Comparison of ENCODE assay signal across 8 cellular contexts in genomic region chr18:34773961-34774754, GRCh38.
DNase-seq lines count a peak whose midpoint lies in the region; ATAC-seq and TF ChIP-seq lines count a peak whose summit lies in the region.

No MANE protein-coding gene starts in this region.

- CTCF ChIA-PET in activated naive CD4-positive, alpha-beta T cell treated with anti-CD3 and anti-CD28 coated beads, Interleukin-2, amount 10 ng/mL, durations not matched to agents 7 days and 5 days (lab: Charles Lee), result no interaction called here
- CTCF ChIA-PET in activated naive CD4-positive, alpha-beta T cell treated with anti-CD3 and anti-CD28 coated beads for 36 hours (lab: Charles Lee), result no interaction called here

- H3K9me3 Mint-ChIP-seq in osteocyte (ENCODE audit: unreplicated experiment), result no peaks in the 10 kb centered on the region
- no peaks in the 10 kb centered on the region for H3K9me3 Mint-ChIP-seq in activated naive CD4-positive, alpha-beta T cell treated with anti-CD3 and anti-CD28 coated beads, Interleukin-2, amount 10 ng/mL, durations not matched to agents 7 days and 5 days
- no peaks in the 10 kb centered on the region for H3K9me3 Mint-ChIP-seq in activated naive CD4-positive, alpha-beta T cell treated with anti-CD3 and anti-CD28 coated beads for 36 hours

- H4K20me1 ChIP-seq in fibroblast of lung (ENCODE audit: control insufficient read depth, extremely low read depth, insufficient read depth, low read length), result no peaks in the 10 kb centered on the region

- DNase-seq in DMS153 treated with DMSO at 0.1 percent for 48 hours (lab: John Stamatoyannopoulos, UW; ENCODE audit: unreplicated experiment) (peak; percentile 12), NCI-H69 (lab: John Stamatoyannopoulos, UW) (peak; percentile 76), fibroblast of lung (ENCODE audit: low read depth in 2 of 2) (peak; percentile 35 to 76), osteocyte (ENCODE audit: extremely low spot score, unreplicated experiment) (no peak)
- no peak for DNase-seq in activated naive CD4-positive, alpha-beta T cell treated with anti-CD3 and anti-CD28 coated beads, Interleukin-2, amount 10 ng/mL, durations not matched to agents 7 days and 5 days
- no peak for DNase-seq in stimulated activated CD8-positive, alpha-beta memory T cell treated with anti-CD3 and anti-CD28 coated beads, Interleukin-4, amount 100 ng/mL, for 48 hours
- no peak for DNase-seq in activated naive CD4-positive, alpha-beta T cell treated with anti-CD3 and anti-CD28 coated beads for 36 hours

- H3K27ac ChIP-seq in fibroblast of lung (ENCODE audit: insufficient read depth, low read length), result no peak overlapping the region

- H3K36me3 Mint-ChIP-seq in osteocyte (ENCODE audit: unreplicated experiment), result no peaks in the 10 kb centered on the region
- H3K36me3 Mint-ChIP-seq in activated naive CD4-positive, alpha-beta T cell treated with anti-CD3 and anti-CD28 coated beads, Interleukin-2, amount 10 ng/mL, durations not matched to agents 7 days and 5 days, result no peaks in the 10 kb centered on the region
- no peaks in the 10 kb centered on the region for H3K36me3 Mint-ChIP-seq in activated naive CD4-positive, alpha-beta T cell treated with anti-CD3 and anti-CD28 coated beads for 36 hours (ENCODE audit: low read depth)

- no peak overlapping the region for H3K9ac ChIP-seq in fibroblast of lung (ENCODE audit: insufficient read depth, low read length)

- H3K4me3 ChIP-seq in fibroblast of lung (replicated peaks in 1 of 4; ENCODE audit: control extremely low read depth in 1 of 4, insufficient read depth in 1 of 4, low read depth in 3 of 4, low read length in 4 of 4), result no peak overlapping the region

- peak overlapping the region; percentile 9 for H3K4me2 ChIP-seq in fibroblast of lung (ENCODE audit: extremely low read depth, insufficient read depth, low read length)

- H3K79me2 ChIP-seq in fibroblast of lung (ENCODE audit: control insufficient read depth, insufficient read depth, low read length), result no peaks in the 10 kb centered on the region

- H3K4me1 Mint-ChIP-seq in osteocyte (ENCODE audit: unreplicated experiment), result peaks cover 33% of the 10 kb centered on the region
- no peaks in the 10 kb centered on the region for H3K4me1 Mint-ChIP-seq in activated naive CD4-positive, alpha-beta T cell treated with anti-CD3 and anti-CD28 coated beads, Interleukin-2, amount 10 ng/mL, durations not matched to agents 7 days and 5 days
- peaks cover 4% of the 10 kb centered on the region for H3K4me1 Mint-ChIP-seq in activated naive CD4-positive, alpha-beta T cell treated with anti-CD3 and anti-CD28 coated beads for 36 hours (ENCODE audit: low read depth)

- TF ChIP-seq CTCF in fibroblast of lung (conservative IDR thresholded peaks at IDR 0.05 in 1 of 2, IDR thresholded peaks at IDR 0.05 in 1 of 2; ENCODE audit: low read depth in 1 of 2, low read length in 2 of 2), result no peak
- no peak for TF ChIP-seq CTCF in osteocyte (IDR thresholded peaks at IDR 0.05)

- H3K27ac Mint-ChIP-seq in osteocyte (ENCODE audit: unreplicated experiment), result peak overlapping the region; percentile 86
- no peak overlapping the region for H3K27ac Mint-ChIP-seq in activated naive CD4-positive, alpha-beta T cell treated with anti-CD3 and anti-CD28 coated beads, Interleukin-2, amount 10 ng/mL, durations not matched to agents 7 days and 5 days
- H3K27ac Mint-ChIP-seq in activated naive CD4-positive, alpha-beta T cell treated with anti-CD3 and anti-CD28 coated beads for 36 hours, result no peak overlapping the region

- intact Hi-C loops in activated naive CD4-positive, alpha-beta T cell treated with anti-CD3 and anti-CD28 coated beads for 36 hours (cut with micrococcal nuclease), result no loop called here

- H3K27me3 ChIP-seq in fibroblast of lung (ENCODE audit: control insufficient read depth, insufficient read depth, low read length), result no peaks in the 10 kb centered on the region

- H3K4me1 ChIP-seq in fibroblast of lung (ENCODE audit: control insufficient read depth, extremely low read depth, insufficient read depth, low read length), result peaks cover 16% of the 10 kb centered on the region

- H3K27me3 Mint-ChIP-seq in osteocyte (ENCODE audit: unreplicated experiment), result no peaks in the 10 kb centered on the region
- H3K27me3 Mint-ChIP-seq in activated naive CD4-positive, alpha-beta T cell treated with anti-CD3 and anti-CD28 coated beads, Interleukin-2, amount 10 ng/mL, durations not matched to agents 7 days and 5 days, result peaks cover 5% of the 10 kb centered on the region
- peaks cover 10% of the 10 kb centered on the region for H3K27me3 Mint-ChIP-seq in activated naive CD4-positive, alpha-beta T cell treated with anti-CD3 and anti-CD28 coated beads for 36 hours (ENCODE audit: low read depth)

- peak overlapping the region; percentile 39 for H3K4me3 Mint-ChIP-seq in osteocyte (ENCODE audit: unreplicated experiment)
- no peak overlapping the region for H3K4me3 Mint-ChIP-seq in activated naive CD4-positive, alpha-beta T cell treated with anti-CD3 and anti-CD28 coated beads, Interleukin-2, amount 10 ng/mL, durations not matched to agents 7 days and 5 days
- no peak overlapping the region for H3K4me3 Mint-ChIP-seq in activated naive CD4-positive, alpha-beta T cell treated with anti-CD3 and anti-CD28 coated beads for 36 hours

- no peak overlapping the region for H2AFZ ChIP-seq in fibroblast of lung (ENCODE audit: low read length)

- ATAC-seq in GM19328 (IDR thresholded peaks at IDR 0.05; ENCODE audit: unreplicated experiment), result no peak

- no peaks in the 10 kb centered on the region for H3K9me3 ChIP-seq in fibroblast of lung (ENCODE audit: control insufficient read depth, insufficient read depth, low read depth, low read length)

- H3K36me3 ChIP-seq in fibroblast of lung (ENCODE audit: control insufficient read depth, insufficient read depth, low read length), result no peaks in the 10 kb centered on the region

Comparison
In these comparisons a context has a peak if more than half of its experiments do, and no peak if none do; other contexts are left out.
1. DNase-seq: peak in DMS153 treated with DMSO at 0.1 percent for 48 hours (single experiment), NCI-H69 (single experiment) and fibroblast of lung (2 of 2); none in osteocyte (single experiment), activated naive CD4-positive, alpha-beta T cell treated with anti-CD3 and anti-CD28 coated beads, Interleukin-2, amount 10 ng/mL, durations not matched to agents 7 days and 5 days (single experiment), stimulated activated CD8-positive, alpha-beta memory T cell treated with anti-CD3 and anti-CD28 coated beads, Interleukin-4, amount 100 ng/mL, for 48 hours (single experiment) and activated naive CD4-positive, alpha-beta T cell treated with anti-CD3 and anti-CD28 coated beads for 36 hours (single experiment).